In the genomic region with DNA sequence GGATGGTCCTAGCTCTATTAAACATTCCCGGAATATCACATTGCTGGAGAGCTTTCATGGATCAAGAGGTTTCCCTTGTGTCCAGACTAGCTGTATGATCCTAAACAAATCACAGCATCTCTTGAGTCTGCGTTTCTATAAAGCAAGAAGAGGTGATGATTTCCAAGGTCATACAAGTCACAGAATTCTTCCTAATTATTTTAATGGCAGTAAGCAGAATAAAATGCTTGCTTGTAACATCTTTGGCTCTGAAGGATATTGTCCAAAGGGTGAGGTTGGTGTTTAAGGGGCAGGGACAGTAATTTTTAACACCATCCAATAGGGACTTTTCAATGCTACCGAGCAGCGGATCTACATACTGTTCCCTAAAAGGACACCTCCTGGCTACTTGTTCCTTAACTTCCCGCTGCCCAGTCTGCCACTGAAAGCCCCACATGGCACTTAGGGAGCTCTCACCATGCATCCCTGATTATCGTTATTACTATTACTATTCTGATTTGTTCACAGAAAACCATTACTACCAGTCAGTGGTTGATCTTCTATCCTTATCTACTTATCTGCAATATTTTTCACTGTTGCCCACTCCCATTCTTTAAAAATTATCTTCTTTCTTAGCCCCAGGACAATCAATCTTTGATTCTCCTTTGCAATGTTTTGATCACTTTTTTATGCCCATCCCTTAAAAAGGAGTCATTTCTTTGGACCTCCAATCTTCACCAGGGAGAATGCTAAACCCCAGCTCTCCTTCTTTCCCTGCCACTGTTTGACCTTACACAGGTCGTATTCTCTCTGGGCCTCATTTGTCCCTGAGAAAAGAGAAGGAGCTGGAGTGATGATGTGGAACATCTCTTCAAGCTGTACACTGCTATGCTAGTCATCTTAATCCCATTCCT, we compare ENCODE assay signal across 24 cellular contexts. TPM values are rescaled to one million over a fixed set of nuclear protein-coding genes. Genes with fewer than 3 reads are reported as not detected.
DNase-seq lines count a peak whose midpoint lies in the region; ATAC-seq, FAIRE-seq and TF ChIP-seq lines count a peak whose summit lies in the region.
"Had no signal": no experiment of that assay in that cellular context is flagged by ENCODE, and none has a peak within 500 bp of the region (broad histone marks: within the 10 kb centered on the region; RNA-seq: fewer than 3 reads in every experiment).

No MANE protein-coding gene starts in this region.

- no peaks in the 10 kb centered on the region for H3K9me3 ChIP-seq in T-helper 17 cell (ENCODE audit: control insufficient read depth, low read length, poor library complexity, severe bottlenecking)
- no peaks in the 10 kb centered on the region for H3K9me3 ChIP-seq in skeletal muscle satellite cell (replicated peaks; ENCODE audit: low read length)
- H3K9me3 ChIP-seq in right atrium auricular region: no peaks in the 10 kb centered on the region
- H3K9me3 ChIP-seq in gastrocnemius medialis: no peaks in the 10 kb centered on the region
- H3K9me3 ChIP-seq: BE2C, Peyer's patch had no signal

- H3K9me3 Mint-ChIP-seq in chondrocyte (ENCODE audit: low read depth): no peaks in the 10 kb centered on the region
- no peaks in the 10 kb centered on the region for H3K9me3 Mint-ChIP-seq in activated CD4-positive, alpha-beta T cell treated with anti-CD3 and anti-CD28 coated beads for 36 hours (ENCODE audit: low read depth)
- H3K9me3 Mint-ChIP-seq: CD4-positive, alpha-beta memory T cell; HFFc6 had no signal

- H3K27ac ChIP-seq in right atrium auricular region: no peak overlapping the region
- H3K27ac ChIP-seq in gastrocnemius medialis: no peak overlapping the region
- H3K27ac ChIP-seq: KMS-11, Peyer's patch had no signal

- no peak overlapping the region for H3K9ac ChIP-seq in skeletal muscle satellite cell (ENCODE audit: low read depth, low read length)
- H3K9ac ChIP-seq: KMS-11 had no signal

- peak overlapping the region; percentile 95 for H3K4me2 ChIP-seq in skeletal muscle satellite cell (ENCODE audit: low read length)
- H3K4me2 ChIP-seq: KMS-11 had no signal

- H3K27ac Mint-ChIP-seq in T-helper 17 cell (peak overlapping the region; percentile 27), chondrocyte (ENCODE audit: unreplicated experiment) (peak overlapping the region; percentile 68)
- H3K27ac Mint-ChIP-seq in activated CD4-positive, alpha-beta T cell treated with anti-CD3 and anti-CD28 coated beads for 36 hours: no peak overlapping the region
- H3K27ac Mint-ChIP-seq: HFFc6 had no signal

- POLR2A ChIA-PET in activated CD4-positive, alpha-beta T cell treated with anti-CD3 and anti-CD28 coated beads for 36 hours (lab: Charles Lee): interaction anchor here (0.6 kb wide), 1 partner anchor 8 kb away, joined by 3 read pairs; no protein-coding TSS in a partner anchor

- H3K4me1 Mint-ChIP-seq in T-helper 17 cell (peaks cover 23% of the 10 kb centered on the region), chondrocyte (ENCODE audit: low read depth) (peaks cover 65% of the 10 kb centered on the region)
- peaks cover 35% of the 10 kb centered on the region for H3K4me1 Mint-ChIP-seq in activated CD4-positive, alpha-beta T cell treated with anti-CD3 and anti-CD28 coated beads for 36 hours

- TF ChIP-seq CTCF in chondrocyte (IDR thresholded peaks at IDR 0.05) (no peak), right atrium auricular region (IDR thresholded peaks at IDR 0.05) (no peak), gastrocnemius medialis (IDR thresholded peaks at IDR 0.05 in 4 of 5, conservative IDR thresholded peaks at IDR 0.05 in 1 of 5) (no peak)

- H3K27me3 ChIP-seq in skeletal muscle satellite cell (ENCODE audit: control insufficient read depth, insufficient read depth, low read length) (no peaks in the 10 kb centered on the region), right atrium auricular region (no peaks in the 10 kb centered on the region), gastrocnemius medialis (peaks cover 0 to 28% (median 3%) of the 10 kb centered on the region in 3 donors)
- H3K27me3 ChIP-seq: Peyer's patch had no signal

- H3K36me3 Mint-ChIP-seq in T-helper 17 cell (ENCODE audit: low read depth) (peaks cover 10% of the 10 kb centered on the region), chondrocyte (ENCODE audit: low read depth) (peaks cover 3% of the 10 kb centered on the region)
- H3K36me3 Mint-ChIP-seq in activated CD4-positive, alpha-beta T cell treated with anti-CD3 and anti-CD28 coated beads for 36 hours (ENCODE audit: low read depth): peaks cover 35% of the 10 kb centered on the region

- TF ChIP-seq POLR2A in H54 (IDR thresholded peaks at IDR 0.05; ENCODE audit: low read depth, low read length) (no peak), gastrocnemius medialis (IDR thresholded peaks at IDR 0.05) (no peak)

- H3K4me1 ChIP-seq in skeletal muscle satellite cell (ENCODE audit: control insufficient read depth, insufficient read depth, low read length) (peaks cover 30% of the 10 kb centered on the region), right atrium auricular region (peaks cover 0 to 8% of the 10 kb centered on the region in 2 donors), gastrocnemius medialis (no peaks in the 10 kb centered on the region)
- H3K4me1 ChIP-seq: BE2C had no signal

- DNase-seq in H54 (ENCODE audit: insufficient read length, low spot score) (no peak), T-helper 17 cell (no peak), chondrocyte (ENCODE audit: low spot score) (no peak), D341Med (ENCODE audit: low spot score) (no peak), right atrium auricular region (ENCODE audit: low spot score) (no peak), gastrocnemius medialis (no peak)
- DNase-seq in activated CD4-positive, alpha-beta T cell treated with anti-CD3 and anti-CD28 coated beads for 36 hours: no peak
- DNase-seq: BE2C; CD4-positive, alpha-beta memory T cell; DND-41; GF-D8; HFFc6; NCI-H1092; NCI-H146; NCI-H2081; NCI-H510A treated with DMSO at 0.1 percent for 48 hours; Peyer's patch; SHP77 had no signal

- no peak for ATAC-seq in T-helper 17 cell
- ATAC-seq in gastrocnemius medialis: no peak
- ATAC-seq in activated CD4-positive, alpha-beta T cell treated with anti-CD3 and anti-CD28 coated beads for 36 hours: no peak
- ATAC-seq: HepG2, SK-N-SH treated with all-trans-retinoic acid at 6 μM for 48 hours had no signal

- H3K4me3 Mint-ChIP-seq in T-helper 17 cell (no peak overlapping the region), chondrocyte (ENCODE audit: unreplicated experiment) (peak overlapping the region; percentile 92)
- H3K4me3 Mint-ChIP-seq in activated CD4-positive, alpha-beta T cell treated with anti-CD3 and anti-CD28 coated beads for 36 hours: no peak overlapping the region

- peak; percentile 20 for FAIRE-seq in H54 (lab: Jason Lieb, UNC)
- FAIRE-seq: GM12891, GM18507, HepG2 had no signal

- H3K27me3 Mint-ChIP-seq in T-helper 17 cell (no peaks in the 10 kb centered on the region), chondrocyte (ENCODE audit: low read depth) (no peaks in the 10 kb centered on the region)
- no peaks in the 10 kb centered on the region for H3K27me3 Mint-ChIP-seq in activated CD4-positive, alpha-beta T cell treated with anti-CD3 and anti-CD28 coated beads for 36 hours
- H3K27me3 Mint-ChIP-seq: CD4-positive, alpha-beta memory T cell had no signal

- H3K4me3 ChIP-seq in skeletal muscle satellite cell (ENCODE audit: low read length) (no peak overlapping the region), right atrium auricular region (no peak overlapping the region), gastrocnemius medialis (no peak overlapping the region)
- H3K4me3 ChIP-seq: Peyer's patch had no signal

- in situ Hi-C loops in gastrocnemius medialis (cut with MboI; ENCODE audit: low sequenced_read_pairs in 4 of 4): no loop called here

- intact Hi-C loops in gastrocnemius medialis (cut with DNase I; ENCODE audit: low total_unique reads): loop anchor here (5.0 kb wide), 1 partner anchor 322 kb away; no protein-coding TSS in a partner anchor
- intact Hi-C loops in activated CD4-positive, alpha-beta T cell treated with anti-CD3 and anti-CD28 coated beads for 36 hours (cut with DNase I, micrococcal nuclease): no loop called here

- CTCF ChIA-PET in activated CD4-positive, alpha-beta T cell treated with anti-CD3 and anti-CD28 coated beads for 36 hours (lab: Charles Lee): interaction anchor here (0.6 to 1.4 kb wide), 5 partner anchors 8 to 322 kb away, joined by 3 read pairs; no protein-coding TSS in a partner anchor

- H3K36me3 ChIP-seq in skeletal muscle satellite cell (ENCODE audit: insufficient read depth, low read length) (peaks cover 7% of the 10 kb centered on the region), right atrium auricular region (no peaks in the 10 kb centered on the region), gastrocnemius medialis (no peaks in the 10 kb centered on the region)
- H3K36me3 ChIP-seq: BE2C, Peyer's patch had no signal

RNA-seq across cellular contexts. Expression of gene PCED1B, which starts 4.0 kb away (rescaled TPM):
- total RNA-seq in T-helper 17 cell (10 to 100 TPM; 48.6 to 54.2 TPM), chondrocyte (2.3 to 3.8 TPM (median 3.0 TPM) in 3 replicates), right atrium auricular region (1 to 10 TPM in 1 of 2 donors, under 1 TPM in 1; 0.98 to 1.4 TPM), gastrocnemius medialis (under 1 TPM in 3 of 4 donors, not detected in 1; 0.36 to 0.55 (median 0.47) TPM)
- total RNA-seq in skeletal muscle satellite cell (2012; rRNA removed): 0.22 and 0.25 TPM in 2 replicates
- total RNA-seq in activated CD4-positive, alpha-beta T cell treated with anti-CD3 and anti-CD28 coated beads for 36 hours: 10 to 100 TPM; 76.3 to 82.3 TPM

RNA-seq across cellular contexts. Expression of gene AMIGO2, which starts 4.3 kb away (rescaled TPM):
- total RNA-seq in T-helper 17 cell: 1 to 10 TPM; 8.0 to 9.1 TPM
- total RNA-seq in chondrocyte: 86.7 to 153 TPM (median 153 TPM) in 3 replicates
- total RNA-seq in skeletal muscle satellite cell (2012; rRNA removed): 0.51 and 5.0 TPM in 2 replicates
- total RNA-seq in right atrium auricular region: 1 to 10 TPM; 2.3 to 5.8 TPM
- total RNA-seq in gastrocnemius medialis: 1 to 10 TPM in 1 of 4 donors, under 1 TPM in 3; 0.41 to 1.5 (median 0.51) TPM
- total RNA-seq in activated CD4-positive, alpha-beta T cell treated with anti-CD3 and anti-CD28 coated beads for 36 hours: 10 to 100 TPM; 15.1 to 17.1 TPM
- total RNA-seq: HepG2 had no signal

Comparison
In these comparisons a context has a peak if more than half of its experiments do, and no peak if none do; other contexts are left out.
1. RNA of gene PCED1B, which starts 4.0 kb away (total RNA-seq): 76.3 to 82.3 TPM in activated CD4-positive, alpha-beta T cell treated with anti-CD3 and anti-CD28 coated beads for 36 hours and 48.6 to 54.2 TPM in T-helper 17 cell; 2.3 to 3.8 TPM in chondrocyte, 0.98 to 1.4 TPM in right atrium auricular region and 0.36 to 0.55 TPM in gastrocnemius medialis; every median in the first group is over 10 times any median in the second.